ENCODE assay signal across 9 cellular contexts in genomic region chr5:95808013-95808685, GRCh38. TPM values are rescaled to one million over a fixed set of nuclear protein-coding genes. Genes with fewer than 3 reads are reported as not detected.
DNase-seq lines count a peak whose midpoint lies in the region; ATAC-seq and TF ChIP-seq lines count a peak whose summit lies in the region.
"Had no signal": no experiment of that assay in that cellular context is flagged by ENCODE, and none has a peak within 500 bp of the region (broad histone marks: within the 10 kb centered on the region; RNA-seq: fewer than 3 reads in every experiment).

No MANE protein-coding gene starts in this region.

- peaks cover 51% of the 10 kb centered on the region for H3K4me1 Mint-ChIP-seq in T-helper 2 cell treated with Interferon-gamma antibody and Interleukin-4, amounts not matched to agents 5 μg/mL and 100 μg/mL, for 36 hours (ENCODE audit: low read depth)
- peaks cover 54% of the 10 kb centered on the region for H3K4me1 Mint-ChIP-seq in stimulated activated naive CD8-positive, alpha-beta T cell treated with anti-CD3 and anti-CD28 coated beads, Interleukin-15, amount 100 ng/mL, for 72 hours

- H3K4me1 ChIP-seq in MM.1S (ENCODE audit: low read length) (peaks cover 25% of the 10 kb centered on the region), gastroesophageal sphincter (peaks cover 3 to 58% (median 41%) of the 10 kb centered on the region in 3 donors)

- WGBS in gastroesophageal sphincter (ENCODE audit: low coverage in 1 of 2), 2 donors, result 50 to 77% methylated on average over 2 to 4 of the region's 7 CpGs

- no peak for TF ChIP-seq EP300 in gastroesophageal sphincter (IDR thresholded peaks at IDR 0.05)

- no peaks in the 10 kb centered on the region for H3K36me3 ChIP-seq in MM.1S (replicated peaks; ENCODE audit: insufficient read depth, low read length)
- H3K36me3 ChIP-seq in gastroesophageal sphincter, result no peaks in the 10 kb centered on the region
- H3K36me3 ChIP-seq: right lobe of liver had no signal

- peaks cover 21% of the 10 kb centered on the region for H3F3A ChIP-seq in MM.1S (ENCODE audit: insufficient read depth, low read length)

- H3K9me3 ChIP-seq in MM.1S (replicated peaks; ENCODE audit: insufficient read depth, low read length), result no peaks in the 10 kb centered on the region
- H3K9me3 ChIP-seq in gastroesophageal sphincter, result peaks cover 0 to 6% (median 0%) of the 10 kb centered on the region in 3 donors
- H3K9me3 ChIP-seq: right lobe of liver had no signal

- H4K20me1 ChIP-seq in MM.1S (ENCODE audit: insufficient read depth, low read length), result no peaks in the 10 kb centered on the region

- peaks cover 23% of the 10 kb centered on the region for H3K36me3 Mint-ChIP-seq in T-helper 2 cell treated with Interferon-gamma antibody and Interleukin-4, amounts not matched to agents 5 μg/mL and 100 μg/mL, for 36 hours (ENCODE audit: low read depth)

- no peaks in the 10 kb centered on the region for H3K79me2 ChIP-seq in MM.1S (ENCODE audit: low read length)

- peak overlapping the region; percentile 56 for H2AFZ ChIP-seq in MM.1S (ENCODE audit: low read length)

- peak overlapping the region; percentile 87 for H3K4me2 ChIP-seq in MM.1S (ENCODE audit: low read depth, low read length)

- peak overlapping the region; percentile 33; the same call in 1 of the 2 replicates for H3K9ac ChIP-seq in MM.1S (ENCODE audit: low read length)

- ATAC-seq in gastroesophageal sphincter, result no peak
- peak; percentile 24 for ATAC-seq in stimulated activated naive CD8-positive, alpha-beta T cell treated with anti-CD3 and anti-CD28 coated beads, Interleukin-15, amount 100 ng/mL, for 72 hours

- peak overlapping the region; percentile 74 for H3K27ac Mint-ChIP-seq in T-helper 2 cell treated with Interferon-gamma antibody and Interleukin-4, amounts not matched to agents 5 μg/mL and 100 μg/mL, for 36 hours
- peak overlapping the region; percentile 81 for H3K27ac Mint-ChIP-seq in stimulated activated naive CD8-positive, alpha-beta T cell treated with anti-CD3 and anti-CD28 coated beads, Interleukin-15, amount 100 ng/mL, for 72 hours

- no peaks in the 10 kb centered on the region for H3K27me3 Mint-ChIP-seq in T-helper 2 cell treated with Interferon-gamma antibody and Interleukin-4, amounts not matched to agents 5 μg/mL and 100 μg/mL, for 36 hours (ENCODE audit: low read depth)
- no peaks in the 10 kb centered on the region for H3K27me3 Mint-ChIP-seq in stimulated activated naive CD8-positive, alpha-beta T cell treated with anti-CD3 and anti-CD28 coated beads, Interleukin-15, amount 100 ng/mL, for 72 hours

- no peak for TF ChIP-seq CTCF in MM.1S (IDR thresholded peaks at IDR 0.05; ENCODE audit: low read length)
- TF ChIP-seq CTCF in gastroesophageal sphincter (IDR thresholded peaks at IDR 0.05), result no peak

- H3K27me3 ChIP-seq in MM.1S (replicated peaks; ENCODE audit: insufficient read depth, low read length) (no peaks in the 10 kb centered on the region), gastroesophageal sphincter (no peaks in the 10 kb centered on the region)
- H3K27me3 ChIP-seq: right lobe of liver had no signal

- no peaks in the 10 kb centered on the region for H3K9me2 ChIP-seq in MM.1S (replicated peaks; ENCODE audit: insufficient read depth, low read length)

- DNase-seq in T-helper 2 cell treated with Interferon-gamma antibody and Interleukin-4, amounts not matched to agents 5 μg/mL and 100 μg/mL, for 36 hours (ENCODE audit: low spot score), result no peak
- no peak for DNase-seq in T-helper 2 cell
- DNase-seq in MM.1S, result no peak
- DNase-seq in stimulated activated naive CD8-positive, alpha-beta T cell treated with anti-CD3 and anti-CD28 coated beads, Interleukin-15, amount 100 ng/mL, for 72 hours, result no peak
- DNase-seq in NCI-H82 treated with DMSO at 0.1 percent for 48 hours (lab: John Stamatoyannopoulos, UW; ENCODE audit: unreplicated experiment), result no peak
- no peak for DNase-seq in NCI-H345 (lab: John Stamatoyannopoulos, UW)
- DNase-seq in NCI-H1417 (lab: John Stamatoyannopoulos, UW), result no peak

- H3K27ac ChIP-seq in MM.1S (ENCODE audit: low read length), result peak overlapping the region; percentile 67; the same call in 1 of the 2 replicates
- peak overlapping the region in 3 of 4 donors; percentile 78 to 83 (median 80) for H3K27ac ChIP-seq in gastroesophageal sphincter

- no peak for TF ChIP-seq POLR2A in gastroesophageal sphincter (IDR thresholded peaks at IDR 0.05)

- H3K9me3 Mint-ChIP-seq in T-helper 2 cell treated with Interferon-gamma antibody and Interleukin-4, amounts not matched to agents 5 μg/mL and 100 μg/mL, for 36 hours, result peaks cover 4% of the 10 kb centered on the region
- no peaks in the 10 kb centered on the region for H3K9me3 Mint-ChIP-seq in stimulated activated naive CD8-positive, alpha-beta T cell treated with anti-CD3 and anti-CD28 coated beads, Interleukin-15, amount 100 ng/mL, for 72 hours

- peak overlapping the region; percentile 45 for H3K4me3 ChIP-seq in MM.1S (ENCODE audit: low read length)
- H3K4me3 ChIP-seq in gastroesophageal sphincter, result no peak overlapping the region
- H3K4me3 ChIP-seq: right lobe of liver had no signal

- H3K4me3 Mint-ChIP-seq in T-helper 2 cell treated with Interferon-gamma antibody and Interleukin-4, amounts not matched to agents 5 μg/mL and 100 μg/mL, for 36 hours, result peak overlapping the region; percentile 66
- peak overlapping the region; percentile 65 to 70 for H3K4me3 Mint-ChIP-seq in stimulated activated naive CD8-positive, alpha-beta T cell treated with anti-CD3 and anti-CD28 coated beads, Interleukin-15, amount 100 ng/mL, for 72 hours

RNA-seq across cellular contexts. Expression of gene GLRX, which starts 14.4 kb away (rescaled TPM):
- total RNA-seq in gastroesophageal sphincter, result 10 to 100 TPM; 20.2 to 65.3 (median 41.3) TPM
